ENCODE assay signal across 22 cellular contexts in the genomic region with DNA sequence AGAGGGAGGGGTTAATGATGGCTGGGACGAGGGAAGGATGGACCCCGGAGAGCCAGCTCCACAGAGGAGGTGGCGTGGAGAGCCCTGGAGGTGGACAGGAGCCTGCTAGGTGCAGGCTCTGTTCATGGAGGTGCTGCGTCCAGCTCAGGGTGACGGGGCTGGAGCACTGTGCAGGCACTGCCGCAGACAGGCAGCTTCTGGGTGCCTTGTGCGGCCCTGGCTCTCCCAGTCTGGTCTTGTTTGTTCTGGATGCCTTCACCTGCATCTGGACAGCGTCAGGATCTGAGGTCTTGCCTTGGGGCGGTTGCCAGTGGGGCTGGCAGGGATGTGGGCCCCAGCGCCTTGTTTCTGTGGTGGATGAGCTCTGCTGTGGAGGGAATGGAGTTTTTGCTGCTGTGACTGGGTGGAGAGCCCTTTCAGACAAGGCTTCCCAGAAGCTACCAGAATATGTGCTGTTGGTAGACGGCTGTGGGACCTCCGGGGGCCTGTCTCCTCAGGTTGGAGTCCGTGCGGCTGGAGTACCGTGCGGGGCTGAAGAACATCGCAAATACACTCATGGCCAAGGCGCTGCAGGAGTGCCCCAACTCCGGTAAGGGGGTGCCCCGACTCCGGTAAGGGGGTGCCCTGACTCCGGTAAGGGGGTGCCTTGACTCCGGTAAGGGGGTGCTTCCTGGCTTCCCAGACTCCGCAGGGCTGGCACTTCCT. TPM values are rescaled to one million over a fixed set of nuclear protein-coding genes. Genes with fewer than 3 reads are reported as not detected.
A peak's percentile ranks its signal among the peaks of the same experiment; 100 is the strongest.
DNase-seq lines count a peak whose midpoint lies in the region; ATAC-seq and TF ChIP-seq lines count a peak whose summit lies in the region.
"Had no signal": no experiment of that assay in that cellular context is flagged by ENCODE, and none has a peak within 500 bp of the region (broad histone marks: within the 10 kb centered on the region; RNA-seq: fewer than 3 reads in every experiment).

No MANE protein-coding gene starts in this region.

- no peak overlapping the region for H3K4me3 ChIP-seq in SK-N-SH (ENCODE audit: low read depth in 2 of 2, low read length in 1 of 2)
- H3K4me3 ChIP-seq in RWPE2 (ENCODE audit: severe bottlenecking) = no peak overlapping the region
- H3K4me3 ChIP-seq in trophoblast cell (ENCODE audit: low read depth, low read length) = no peak overlapping the region
- H3K4me3 ChIP-seq: MG63 had no signal

- no peaks in the 10 kb centered on the region for H3K79me2 ChIP-seq in SK-N-SH (ENCODE audit: insufficient read depth)
- H3K79me2 ChIP-seq in trophoblast cell (ENCODE audit: control insufficient read depth, insufficient read depth, low read length, poor library complexity) = peaks cover 1% of the 10 kb centered on the region

- peak overlapping the region; percentile 44 for H3K14ac ChIP-seq in trophoblast cell (ENCODE audit: low read length)

- H3K9ac ChIP-seq in SK-N-SH (no peak overlapping the region), trophoblast cell (ENCODE audit: low read length) (no peak overlapping the region)

- H4K91ac ChIP-seq in trophoblast cell (ENCODE audit: low read depth, low read length) = peak overlapping the region; percentile 67

- peaks cover 0 to 41% of the 10 kb centered on the region in 2 experiments; a peak in 1 of 4 replicates for H3K4me1 ChIP-seq in SK-N-SH (ENCODE audit: control insufficient read depth in 1 of 2, insufficient read depth in 2 of 2, low read depth in 1 of 2, low read length in 1 of 2)
- H3K4me1 ChIP-seq in RWPE2 (ENCODE audit: insufficient read depth, poor library complexity, severe bottlenecking) = no peaks in the 10 kb centered on the region
- H3K4me1 ChIP-seq in trophoblast cell (ENCODE audit: control insufficient read depth in 1 of 2, insufficient read depth in 2 of 2, low read length in 2 of 2) = peaks cover 11 to 19% of the 10 kb centered on the region in 2 experiments

- H3K27me3 ChIP-seq in SK-N-SH (ENCODE audit: insufficient read depth) (no peaks in the 10 kb centered on the region), RWPE2 (ENCODE audit: insufficient read depth, poor library complexity, severe bottlenecking) (no peaks in the 10 kb centered on the region), trophoblast cell (ENCODE audit: insufficient read depth, low read length) (no peaks in the 10 kb centered on the region)
- H3K27me3 ChIP-seq: MG63 had no signal

- no peak overlapping the region; a peak in 1 of 4 replicates for H3K27ac ChIP-seq in SK-N-SH (ENCODE audit: low read depth in 2 of 2, low read length in 1 of 2)
- no peak overlapping the region for H3K27ac ChIP-seq in RWPE2 (ENCODE audit: poor library complexity, severe bottlenecking)
- peak overlapping the region; percentile 85 for H3K27ac ChIP-seq in trophoblast cell (ENCODE audit: low read depth, low read length)
- H3K27ac ChIP-seq: 22Rv1 had no signal

- DNase-seq in SK-N-SH = peak; percentile 53
- DNase-seq in RWPE2 (ENCODE audit: low spot score) = peak; percentile 82
- DNase-seq in trophoblast cell = no peak
- DNase-seq in SK-N-DZ (ENCODE audit: low spot score) = no peak
- DNase-seq in LoVo (ENCODE audit: low spot score) = no peak
- DNase-seq: activated CD4-positive, alpha-beta T cell treated with anti-CD3 and anti-CD28 coated beads for 4 hours; amygdala; CD4-positive, alpha-beta memory T cell; cortex of kidney; endodermal cell; GF-D8; MG63; NCI-H1417 treated with DMSO at 0.1 percent for 48 hours; NCI-H2107; NCI-H446 treated with DMSO at 0.1 percent for 48 hours; SHP77 treated with DMSO at 0.1 percent for 48 hours; stimulated activated CD4-positive, alpha-beta T cell treated with anti-CD3 and anti-CD28 coated beads, Interleukin-1b, Interleukin-23, amount 100 ng/mL, for 48 hours had no signal

- no peaks in the 10 kb centered on the region for H3F3A ChIP-seq in SK-N-SH (replicated peaks; ENCODE audit: insufficient read depth)

- no peak for ATAC-seq in SK-N-SH treated with all-trans-retinoic acid at 6 μM for 48 hours
- ATAC-seq in RWPE2 (ENCODE audit: low read depth) = no peak
- ATAC-seq: stimulated activated memory B cell treated with anti-CD40 and anti-IgM and Interleukin-4, amounts not matched to agents 10 μg/mL and 1 μg/mL and 100 μg/mL, for 72 hours had no signal

- H3K9me3 ChIP-seq in SK-N-SH (no peaks in the 10 kb centered on the region), RWPE2 (ENCODE audit: severe bottlenecking) (no peaks in the 10 kb centered on the region), trophoblast cell (ENCODE audit: insufficient read depth, low read depth, low read length) (no peaks in the 10 kb centered on the region)
- H3K9me3 ChIP-seq: MG63 had no signal

- no peak overlapping the region for H2AK5ac ChIP-seq in trophoblast cell (ENCODE audit: low read length)

- H2AFZ ChIP-seq in SK-N-SH (ENCODE audit: low read depth) = no peak overlapping the region
- H2AFZ ChIP-seq in trophoblast cell (ENCODE audit: insufficient read depth, low read length, poor library complexity) = no peak overlapping the region

- CTCF ChIA-PET in SK-N-SH (lab: Yijun Ruan, JAX) = interaction anchor here (0.6 to 5.7 kb wide), 7 partner anchors 11 to 133 kb away, joined by 3 to 74 read pairs (median 3); no protein-coding TSS in a partner anchor

- H3K4me2 ChIP-seq in SK-N-SH = no peak overlapping the region
- peak overlapping the region; percentile 33 for H3K4me2 ChIP-seq in trophoblast cell (ENCODE audit: low read length)

- 89% methylated on average over 13 of the region's 24 CpGs for WGBS in SK-N-SH (ENCODE audit: low lambda C conversion rate)
- WGBS in trophoblast cell (ENCODE audit: extremely low coverage, insufficient coverage, insufficient read length) = no CpG with 5 or more reads among the region's 24 CpGs

- POLR2A ChIA-PET in SK-N-SH (lab: Yijun Ruan, JAX) = no interaction called here

- peak overlapping the region; percentile 45 for H4K8ac ChIP-seq in trophoblast cell (ENCODE audit: low read depth, low read length)

- H3K4ac ChIP-seq in trophoblast cell (ENCODE audit: low read depth, low read length) = no peak overlapping the region

- H3K36me3 ChIP-seq in SK-N-SH (replicated peaks in 1 of 2; ENCODE audit: control insufficient read depth in 1 of 2, insufficient read depth in 2 of 2, low read length in 1 of 2) = peaks cover 25 to 83% of the 10 kb centered on the region in 2 experiments
- peaks cover 85% of the 10 kb centered on the region for H3K36me3 ChIP-seq in RWPE2 (ENCODE audit: low read depth)
- H3K36me3 ChIP-seq in trophoblast cell (ENCODE audit: control insufficient read depth in 1 of 2, insufficient read depth in 2 of 2, low read length in 2 of 2) = peaks cover 84 to 86% of the 10 kb centered on the region in 2 experiments

- TF ChIP-seq EP300 in SK-N-SH (IDR thresholded peaks at IDR 0.05; ENCODE audit: borderline replicate concordance in 1 of 2, low read depth in 1 of 2, low read length in 1 of 2) = no peak

- H3K79me1 ChIP-seq in trophoblast cell (ENCODE audit: low read length) = peaks cover 4% of the 10 kb centered on the region

- H3K18ac ChIP-seq in trophoblast cell (ENCODE audit: low read length) = peak overlapping the region; percentile 81

- H4K12ac ChIP-seq in trophoblast cell (ENCODE audit: low read depth, low read length) = no peak overlapping the region

- H3K23ac ChIP-seq in trophoblast cell (ENCODE audit: low read length) = no peak overlapping the region

- H4K20me1 ChIP-seq in SK-N-SH (ENCODE audit: insufficient read depth) = no peaks in the 10 kb centered on the region

- peak overlapping the region; percentile 70 for H2BK12ac ChIP-seq in trophoblast cell (ENCODE audit: low read length)

- no peak for TF ChIP-seq RAD21 in SK-N-SH (IDR thresholded peaks at IDR 0.05; ENCODE audit: low read length)

- TF ChIP-seq CTCF in SK-N-SH (IDR thresholded peaks at IDR 0.05) (no peak), RWPE2 (IDR thresholded peaks at IDR 0.05; ENCODE audit: poor library complexity, severe bottlenecking) (no peak)

- H3K9me2 ChIP-seq in SK-N-SH = no peaks in the 10 kb centered on the region

- peak overlapping the region; percentile 60 for H2BK120ac ChIP-seq in trophoblast cell (ENCODE audit: insufficient read depth, low read length, poor library complexity)

- peak overlapping the region; percentile 43 for H2BK5ac ChIP-seq in trophoblast cell (ENCODE audit: low read depth, low read length, poor library complexity)

TF ChIP-seq in SK-N-SH, 30 proteins besides CTCF, POLR2A, EP300 and RAD21 (continues in another document):
- no peak for TF ChIP-seq YY1 (IDR thresholded peaks at IDR 0.05; ENCODE audit: low read depth)

TF ChIP-seq in SK-N-SH treated with all-trans-retinoic acid at 6 μM for 48 hours, 23 proteins besides CTCF, POLR2A, EP300 and RAD21 (continues in another document):
- TF ChIP-seq ZNF565 (CRISPR knock-in tag; conservative IDR thresholded peaks at IDR 0.05; ENCODE audit: low read depth) = no peak

RNA-seq across cellular contexts. Expression of gene C20orf204, which starts 7.8 kb away (rescaled TPM):
- polyA plus RNA-seq in SK-N-SH (2012; rRNA removed) = 0.16 and 0.21 TPM in 2 replicates
- polyA plus RNA-seq in SK-N-SH (2012; cell fraction: cytosol; rRNA removed) = 0.01 and 0.05 TPM in 2 replicates
- polyA plus RNA-seq in SK-N-SH (2012; cell fraction: nucleus; rRNA removed) = 2.1 and 5.9 TPM in 2 replicates
- 0.70 and 0.87 TPM in 2 replicates for polyA plus RNA-seq in trophoblast cell (2013)
- 2.3 and 6.6 TPM in 2 replicates for polyA plus RNA-seq in SK-N-DZ (2014; cell fraction: cytosol; rRNA removed)
- polyA plus RNA-seq in SK-N-DZ (2014; cell fraction: nucleus; rRNA removed) = 32.8 and 42.2 TPM in 2 replicates
- polyA plus RNA-seq: IgD-negative memory B cell had no signal

RNA-seq across cellular contexts. Expression of gene SOX18, which starts 21.3 kb away (rescaled TPM):
- not detected in 2 replicates for polyA plus RNA-seq in SK-N-SH (2012; rRNA removed)
- polyA plus RNA-seq in SK-N-SH (2012; cell fraction: cytosol; rRNA removed) = not detected in 2 replicates
- 0.07 TPM in 1 of 2 replicates, not detected in the other for polyA plus RNA-seq in SK-N-SH (2012; cell fraction: nucleus; rRNA removed)
- 0.58 and 0.89 TPM in 2 replicates for polyA plus RNA-seq in trophoblast cell (2013)
- polyA plus RNA-seq in SK-N-DZ (2014; cell fraction: cytosol; rRNA removed) = not detected in 2 replicates
- polyA plus RNA-seq in SK-N-DZ (2014; cell fraction: nucleus; rRNA removed) = not detected in 2 replicates
- polyA plus RNA-seq: CD4-positive, alpha-beta memory T cell; IgD-negative memory B cell; keratinocyte had no signal

RNA-seq across cellular contexts. Expression of gene TCEA2, which starts 34.9 kb away (rescaled TPM):
- polyA plus RNA-seq in SK-N-SH (2012; rRNA removed) = 53.5 and 98.9 TPM in 2 replicates
- polyA plus RNA-seq in SK-N-SH (2012; cell fraction: cytosol; rRNA removed) = 48.6 and 62.9 TPM in 2 replicates
- 179 and 294 TPM in 2 replicates for polyA plus RNA-seq in SK-N-SH (2012; cell fraction: nucleus; rRNA removed)
- 55.8 and 60.4 TPM in 2 replicates for polyA plus RNA-seq in trophoblast cell (2013)
- polyA plus RNA-seq in SK-N-DZ (2014; cell fraction: cytosol; rRNA removed) = 33.1 and 37.2 TPM in 2 replicates
- 164 and 170 TPM in 2 replicates for polyA plus RNA-seq in SK-N-DZ (2014; cell fraction: nucleus; rRNA removed)

RNA-seq across cellular contexts. Expression of gene PRPF6, which starts 47.2 kb away (rescaled TPM):
- polyA plus RNA-seq in SK-N-SH (2012; rRNA removed) = 50.1 and 59.1 TPM in 2 replicates
- polyA plus RNA-seq in SK-N-SH (2012; cell fraction: cytosol; rRNA removed) = 38.8 and 45.4 TPM in 2 replicates
- polyA plus RNA-seq in SK-N-SH (2012; cell fraction: nucleus; rRNA removed) = 62.1 and 68.6 TPM in 2 replicates
- 45.4 and 45.8 TPM in 2 replicates for polyA plus RNA-seq in trophoblast cell (2013)
- polyA plus RNA-seq in SK-N-DZ (2014; cell fraction: cytosol; rRNA removed) = 137 and 140 TPM in 2 replicates
- 105 and 126 TPM in 2 replicates for polyA plus RNA-seq in SK-N-DZ (2014; cell fraction: nucleus; rRNA removed)

RNA-seq across cellular contexts. Expression of gene SAMD10, which starts 48.7 kb away (rescaled TPM):
- 11.0 and 11.6 TPM in 2 replicates for polyA plus RNA-seq in SK-N-SH (2012; rRNA removed)
- 3.8 and 5.8 TPM in 2 replicates for polyA plus RNA-seq in SK-N-SH (2012; cell fraction: cytosol; rRNA removed)
- polyA plus RNA-seq in SK-N-SH (2012; cell fraction: nucleus; rRNA removed) = 72.3 and 82.0 TPM in 2 replicates
- 4.3 and 4.5 TPM in 2 replicates for polyA plus RNA-seq in trophoblast cell (2013)
- 3.9 and 16.4 TPM in 2 replicates for polyA plus RNA-seq in SK-N-DZ (2014; cell fraction: cytosol; rRNA removed)
- 29.2 and 35.3 TPM in 2 replicates for polyA plus RNA-seq in SK-N-DZ (2014; cell fraction: nucleus; rRNA removed)

Comparison
In these comparisons a context has a peak if more than half of its experiments do, and no peak if none do; other contexts are left out.
1. DNase-seq: peak in SK-N-SH (single experiment) and RWPE2 (single experiment); none in trophoblast cell (0 of 2), SK-N-DZ (single experiment) and LoVo (single experiment).